In the genomic region with DNA sequence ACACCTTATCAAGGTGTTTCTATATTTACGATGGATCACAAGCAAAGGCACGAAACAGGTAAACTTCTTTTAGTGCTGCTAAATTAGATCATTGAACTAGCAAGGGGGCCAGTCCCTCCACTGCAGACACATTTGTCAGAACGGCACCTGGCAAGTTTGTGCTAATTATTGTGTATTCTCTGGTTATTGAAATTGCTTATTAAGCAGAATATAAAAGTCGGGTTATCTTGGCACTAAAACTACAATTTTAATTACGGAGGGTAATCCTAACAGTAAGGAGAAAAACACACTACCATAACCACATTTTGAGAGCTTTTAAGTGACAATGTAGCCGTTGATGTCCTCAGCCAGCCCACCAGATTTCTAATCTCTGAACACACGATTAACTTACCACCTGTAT, we compare ENCODE assay signal across 1 cellular context.
TF ChIP-seq lines count a peak whose summit lies in the region.

No MANE protein-coding gene starts in this region.

TF ChIP-seq in H1, 55 proteins besides CTCF, POLR2A, EP300 and RAD21:
- no peak for TF ChIP-seq BCL11A (IDR thresholded peaks at IDR 0.05; ENCODE audit: low read depth in 2 of 2, low read length in 2 of 2)
- TF ChIP-seq CTBP2 (IDR thresholded peaks at IDR 0.05; ENCODE audit: borderline replicate concordance, insufficient read depth, insufficient read length, low read length): no peak
- no peak for TF ChIP-seq HDAC6 (IDR thresholded peaks at IDR 0.05; ENCODE audit: low read depth, low read length)
- TF ChIP-seq POLR2AphosphoS5 (IDR thresholded peaks at IDR 0.05; ENCODE audit: low read depth, low read length): no peak
- no peak for TF ChIP-seq JUND (IDR thresholded peaks at IDR 0.05; ENCODE audit: low read length)
- no peak for TF ChIP-seq SAP30 (IDR thresholded peaks at IDR 0.05; ENCODE audit: insufficient read depth, insufficient replicate concordance, low read length)
- no peak for TF ChIP-seq E2F6 (IDR thresholded peaks at IDR 0.05)
- TF ChIP-seq, protein P1, sequence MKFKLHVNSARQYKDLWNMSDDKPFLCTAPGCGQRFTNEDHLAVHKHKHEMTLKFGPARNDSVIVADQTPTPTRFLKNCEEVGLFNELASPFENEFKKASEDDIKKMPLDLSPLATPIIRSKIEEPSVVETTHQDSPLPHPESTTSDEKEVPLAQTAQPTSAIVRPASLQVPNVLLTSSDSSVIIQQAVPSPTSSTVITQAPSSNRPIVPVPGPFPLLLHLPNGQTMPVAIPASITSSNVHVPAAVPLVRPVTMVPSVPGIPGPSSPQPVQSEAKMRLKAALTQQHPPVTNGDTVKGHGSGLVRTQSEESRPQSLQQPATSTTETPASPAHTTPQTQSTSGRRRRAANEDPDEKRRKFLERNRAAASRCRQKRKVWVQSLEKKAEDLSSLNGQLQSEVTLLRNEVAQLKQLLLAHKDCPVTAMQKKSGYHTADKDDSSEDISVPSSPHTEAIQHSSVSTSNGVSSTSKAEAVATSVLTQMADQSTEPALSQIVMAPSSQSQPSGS (IDR thresholded peaks at IDR 0.05; ENCODE audit: low read length): no peak
- no peak for TF ChIP-seq KDM4A (IDR thresholded peaks at IDR 0.05; ENCODE audit: low read depth, low read length, severe bottlenecking)
- TF ChIP-seq, protein P2, sequence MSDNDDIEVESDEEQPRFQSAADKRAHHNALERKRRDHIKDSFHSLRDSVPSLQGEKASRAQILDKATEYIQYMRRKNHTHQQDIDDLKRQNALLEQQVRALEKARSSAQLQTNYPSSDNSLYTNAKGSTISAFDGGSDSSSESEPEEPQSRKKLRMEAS (IDR thresholded peaks at IDR 0.05): no peak
- no peak for TF ChIP-seq EZH2 (IDR thresholded peaks at IDR 0.05; ENCODE audit: low read depth, low read length, severe bottlenecking)
- no peak for TF ChIP-seq TEAD4 (IDR thresholded peaks at IDR 0.05; ENCODE audit: low read depth, low read length)
- no peak for TF ChIP-seq EGR1 (IDR thresholded peaks at IDR 0.05; ENCODE audit: borderline replicate concordance, low read depth, low read length)
- no peak for TF ChIP-seq POU5F1 (IDR thresholded peaks at IDR 0.05; ENCODE audit: low read depth, low read length)
- no peak for TF ChIP-seq FOSL1 (IDR thresholded peaks at IDR 0.05; ENCODE audit: insufficient read depth, low read depth, low read length)
